22 cellular contexts compared by ENCODE assay signal in genomic region chr12:110198386-110198785, GRCh38.
DNase-seq lines count a peak whose midpoint lies in the region; ATAC-seq, FAIRE-seq and TF ChIP-seq lines count a peak whose summit lies in the region.
"Had no signal": no experiment of that assay in that cellular context is flagged by ENCODE, and none has a peak within 500 bp of the region (broad histone marks: within the 10 kb centered on the region; RNA-seq: fewer than 3 reads in every experiment).

No MANE protein-coding gene starts in this region.

- DNase-seq in astrocyte (ENCODE audit: low read depth) (peak; percentile 36), fibroblast of pulmonary artery (ENCODE audit: low read depth) (peak; percentile 10), smooth muscle cell (lab: John Stamatoyannopoulos, UW; ENCODE audit: unreplicated experiment) (no peak), NCI-H187 (lab: John Stamatoyannopoulos, UW) (no peak)
- DNase-seq in activated CD8-positive, alpha-beta memory T cell treated with anti-CD3 and anti-CD28 coated beads for 24 hours: no peak
- DNase-seq: BE2C; Caco-2; CD4-positive, CD25-positive, alpha-beta regulatory T cell; DMS153; EL; NCI-H1417; NCI-H187 treated with DMSO at 0.1 percent for 48 hours; NCI-H226; NCI-H524; PC-3; RPMI8226; SHP77 treated with DMSO at 0.1 percent for 48 hours had no signal

- POLR2A ChIA-PET in HEK293 (lab: Yijun Ruan, JAX): interaction anchor here (1.0 kb wide), 1 partner anchor 83 kb away, joined by 3 read pairs; the partner anchor contains the start of gene ATP2A2

- H4K20me1 ChIP-seq in astrocyte (ENCODE audit: insufficient read depth, low read length) (no peaks in the 10 kb centered on the region), smooth muscle cell (ENCODE audit: low read depth) (no peaks in the 10 kb centered on the region)

- H3K27me3 ChIP-seq in astrocyte (ENCODE audit: insufficient read depth, low read length): no peaks in the 10 kb centered on the region
- no peaks in the 10 kb centered on the region for H3K27me3 ChIP-seq in smooth muscle cell (ENCODE audit: low read depth)
- H3K27me3 ChIP-seq: BE2C had no signal

- 95% methylated on average over 1 of the region's 1 CpG for WGBS in smooth muscle cell (ENCODE audit: low lambda C conversion rate)

- no peaks in the 10 kb centered on the region for H3K9me3 Mint-ChIP-seq in astrocyte (ENCODE audit: unreplicated experiment)
- H3K9me3 Mint-ChIP-seq: CD4-positive, CD25-positive, alpha-beta regulatory T cell; GM23338 had no signal

- H3K4me1 ChIP-seq in HEK293 (ENCODE audit: control insufficient read depth, insufficient read depth, low read length) (0 out of 2 replicates have a peak, but pooled peaks cover 3% of the 10 kb centered on the region), astrocyte (ENCODE audit: insufficient read depth, low read length) (peaks cover 21% of the 10 kb centered on the region), smooth muscle cell (ENCODE audit: low read depth) (peaks cover 6% of the 10 kb centered on the region)

- no peak overlapping the region for H3K4me3 Mint-ChIP-seq in astrocyte (ENCODE audit: unreplicated experiment)
- H3K4me3 Mint-ChIP-seq: CD4-positive, CD25-positive, alpha-beta regulatory T cell; GM23338 had no signal

- no peak for FAIRE-seq in astrocyte (lab: Jason Lieb, UNC)
- FAIRE-seq: GM12891, GM19239 had no signal

- H3K4me1 Mint-ChIP-seq in astrocyte (ENCODE audit: low read depth, unreplicated experiment): peaks cover 16% of the 10 kb centered on the region

- no peak for TF ChIP-seq CTCF in HEK293 (tag by site-specific recombination; IDR thresholded peaks at IDR 0.05)
- no peak for TF ChIP-seq CTCF in astrocyte (IDR thresholded peaks at IDR 0.05; ENCODE audit: insufficient read depth, low read depth, low read length)
- TF ChIP-seq CTCF in fibroblast of pulmonary artery (IDR thresholded peaks at IDR 0.05; ENCODE audit: low read length, missing control alignments): no peak
- no peak for TF ChIP-seq CTCF in smooth muscle cell (IDR thresholded peaks at IDR 0.05; ENCODE audit: borderline replicate concordance, insufficient read depth, poor library complexity, severe bottlenecking)

- H3K27ac Mint-ChIP-seq in astrocyte (ENCODE audit: unreplicated experiment): peak overlapping the region; percentile 65
- H3K27ac Mint-ChIP-seq: CD4-positive, CD25-positive, alpha-beta regulatory T cell; GM23338 had no signal

- H3K27me3 Mint-ChIP-seq in astrocyte (ENCODE audit: low read depth, unreplicated experiment): no peaks in the 10 kb centered on the region
- H3K27me3 Mint-ChIP-seq: CD4-positive, CD25-positive, alpha-beta regulatory T cell had no signal

- H3K36me3 Mint-ChIP-seq in astrocyte (ENCODE audit: low read depth, unreplicated experiment): peaks cover 2% of the 10 kb centered on the region

- H3K36me3 ChIP-seq in HEK293 (ENCODE audit: control insufficient read depth in 2 of 2, insufficient read depth in 1 of 2, low read length in 2 of 2) (peaks cover 4 to 5% of the 10 kb centered on the region in 2 experiments; a peak in 2 of 3 replicates), astrocyte (ENCODE audit: insufficient read depth, low read length) (peaks cover 3% of the 10 kb centered on the region), smooth muscle cell (ENCODE audit: low read depth) (no peaks in the 10 kb centered on the region)

- no peak overlapping the region for H3K27ac ChIP-seq in HEK293 (ENCODE audit: extremely low read depth, low read depth, low read length)
- peak overlapping the region; percentile 92 for H3K27ac ChIP-seq in astrocyte (ENCODE audit: low read depth, low read length)
- H3K27ac ChIP-seq in smooth muscle cell (ENCODE audit: low read depth): peak overlapping the region; percentile 70

- no peaks in the 10 kb centered on the region for H3F3A ChIP-seq in smooth muscle cell (ENCODE audit: low read depth)

- H3K9me3 ChIP-seq in HEK293 (ENCODE audit: control insufficient read depth, insufficient read depth, low read depth, low read length) (no peaks in the 10 kb centered on the region), astrocyte (ENCODE audit: insufficient read depth, low read depth, low read length) (no peaks in the 10 kb centered on the region), smooth muscle cell (replicated peaks; ENCODE audit: low read depth) (no peaks in the 10 kb centered on the region)
- H3K9me3 ChIP-seq: BE2C, Caco-2 had no signal

- no peak for ATAC-seq in GM21825 (IDR thresholded peaks at IDR 0.05; ENCODE audit: unreplicated experiment)
- ATAC-seq: GM23338, PC-3 had no signal

- H3K79me2 ChIP-seq in astrocyte (ENCODE audit: insufficient read depth, low read length) (no peaks in the 10 kb centered on the region), smooth muscle cell (ENCODE audit: low read depth) (no peaks in the 10 kb centered on the region)

- CTCF ChIA-PET in HEK293 (lab: Yijun Ruan, JAX): no interaction called here

- H3K4me2 ChIP-seq in astrocyte (ENCODE audit: low read length) (no peak overlapping the region), smooth muscle cell (no peak overlapping the region)
- H3K4me2 ChIP-seq: GM23338 had no signal

- H3K4me3 ChIP-seq in HEK293 (ENCODE audit: low read depth, low read length) (no peak overlapping the region), astrocyte (ENCODE audit: insufficient read depth, low read depth, low read length) (no peak overlapping the region), fibroblast of pulmonary artery (replicated peaks; ENCODE audit: low read depth, low read length) (no peak overlapping the region), smooth muscle cell (no peak overlapping the region)
- H3K4me3 ChIP-seq: GM23338 had no signal

- no peak overlapping the region for H2AFZ ChIP-seq in astrocyte (ENCODE audit: low read depth, low read length)
- H2AFZ ChIP-seq in smooth muscle cell (ENCODE audit: low read depth): no peak overlapping the region
- H2AFZ ChIP-seq: GM23338 had no signal

- H3K9ac ChIP-seq in astrocyte (ENCODE audit: low read length): no peak overlapping the region
- H3K9ac ChIP-seq in smooth muscle cell (ENCODE audit: low read depth): no peak overlapping the region

TF ChIP-seq in HEK293, 187 proteins besides CTCF, POLR2A, EP300 and RAD21:
- TF ChIP-seq ZBTB49 (tag by site-specific recombination; IDR thresholded peaks at IDR 0.05; ENCODE audit: low read depth): no peak
- peak; percentile 76 for TF ChIP-seq PRDM1 (tag by site-specific recombination; IDR thresholded peaks at IDR 0.05)
- no peak for TF ChIP-seq HOXC10 (CRISPR knock-in tag; IDR thresholded peaks at IDR 0.05)
- TF ChIP-seq ZNF548 (tag by site-specific recombination; IDR thresholded peaks at IDR 0.05): no peak
TF ChIP-seq in HEK293: peak in this region for 1.

Comparison
In these comparisons a context has a peak if more than half of its experiments do, and no peak if none do; other contexts are left out.
1. DNase-seq: peak in astrocyte (single experiment) and fibroblast of pulmonary artery (single experiment); none in smooth muscle cell (single experiment), NCI-H187 (0 of 2) and activated CD8-positive, alpha-beta memory T cell treated with anti-CD3 and anti-CD28 coated beads for 24 hours (single experiment).